ENCODE assay signal across 11 cellular contexts in genomic region chr5:140608730-140609520, GRCh38. TPM values are rescaled to one million over a fixed set of nuclear protein-coding genes. Genes with fewer than 3 reads are reported as not detected.
A peak's percentile ranks its signal among the peaks of the same experiment; 100 is the strongest.
DNase-seq lines count a peak whose midpoint lies in the region; ATAC-seq and TF ChIP-seq lines count a peak whose summit lies in the region.
"Had no signal": no experiment of that assay in that cellular context is flagged by ENCODE, and none has a peak within 500 bp of the region (broad histone marks: within the 10 kb centered on the region; RNA-seq: fewer than 3 reads in every experiment).

No MANE protein-coding gene starts in this region.

- H3K36me3 ChIP-seq in GM23248 (ENCODE audit: low read depth) (no peaks in the 10 kb centered on the region), SJCRH30 (no peaks in the 10 kb centered on the region), heart left ventricle (no peaks in the 10 kb centered on the region), gastrocnemius medialis (no peaks in the 10 kb centered on the region)

- DNase-seq in GM23248 (peak; percentile 71), SJCRH30 (peak; percentile 24 to 33), heart left ventricle (peak; percentile 34 to 65 (median 54)), gastrocnemius medialis (peak; percentile 21 to 33), inferior parietal cortex (ENCODE audit: extremely low spot score) (no peak), retina (no peak)
- DNase-seq in activated CD4-positive, alpha-beta memory T cell treated with anti-CD3 and anti-CD28 coated beads for 36 hours, result no peak
- DNase-seq: COR-L47, immature natural killer cell, NCI-H1436 treated with DMSO at 0.1 percent for 48 hours had no signal

- CTCF ChIA-PET in activated CD4-positive, alpha-beta memory T cell treated with anti-CD3 and anti-CD28 coated beads for 36 hours (lab: Charles Lee), result interaction anchor here (0.6 to 0.7 kb wide), 2 partner anchors 93 to 131 kb away, joined by 3 to 4 read pairs; no protein-coding TSS in a partner anchor

- no peak for TF ChIP-seq POLR2A in heart left ventricle (IDR thresholded peaks at IDR 0.05)
- peak in 1 of 2 donors; percentile 19 for TF ChIP-seq POLR2A in gastrocnemius medialis (IDR thresholded peaks at IDR 0.05)

- intact Hi-C loops in heart left ventricle (cut with DNase I), result no loop called here
- intact Hi-C loops in gastrocnemius medialis (cut with DNase I; ENCODE audit: low total_unique reads), result no loop called here
- intact Hi-C loops in activated CD4-positive, alpha-beta memory T cell treated with anti-CD3 and anti-CD28 coated beads for 36 hours (cut with micrococcal nuclease), result no loop called here

- no peaks in the 10 kb centered on the region for H3K9me3 ChIP-seq in GM23248 (ENCODE audit: low read depth)
- H3K9me3 ChIP-seq in SJCRH30 (replicated peaks), result peaks cover 12% of the 10 kb centered on the region
- peaks cover 0 to 8% (median 0%) of the 10 kb centered on the region in 12 donors for H3K9me3 ChIP-seq in heart left ventricle
- no peaks in the 10 kb centered on the region for H3K9me3 ChIP-seq in gastrocnemius medialis

- H3K27me3 Mint-ChIP-seq in activated CD4-positive, alpha-beta memory T cell treated with anti-CD3 and anti-CD28 coated beads for 36 hours, result peaks cover 6% of the 10 kb centered on the region

- H3K9ac ChIP-seq in GM23248, result no peak overlapping the region

- peaks cover 11% of the 10 kb centered on the region for H3K4me1 ChIP-seq in GM23248 (ENCODE audit: insufficient read depth)
- no peaks in the 10 kb centered on the region; the same call in 1 of the 2 replicates for H3K4me1 ChIP-seq in SJCRH30
- peaks cover 0 to 50% (median 2%) of the 10 kb centered on the region in 12 donors for H3K4me1 ChIP-seq in heart left ventricle
- no peaks in the 10 kb centered on the region for H3K4me1 ChIP-seq in gastrocnemius medialis

- ATAC-seq in heart left ventricle (peak; percentile 32 to 80 (median 65)), gastrocnemius medialis (peak in 1 of 2 donors; percentile 36), HG02973 (IDR thresholded peaks at IDR 0.05; ENCODE audit: unreplicated experiment) (no peak)

- H3K27ac ChIP-seq in GM23248 (no peak overlapping the region), SJCRH30 (no peak overlapping the region), heart left ventricle (peak overlapping the region in 6 of 12 donors; percentile 24 to 92 (median 48)), gastrocnemius medialis (peak overlapping the region in 1 of 4 donors; percentile 28)

- H3K4me3 ChIP-seq in GM23248 (no peak overlapping the region), SJCRH30 (no peak overlapping the region), heart left ventricle (no peak overlapping the region), gastrocnemius medialis (no peak overlapping the region)

- H2AFZ ChIP-seq in GM23248, result peak overlapping the region; percentile 67

- no peaks in the 10 kb centered on the region for H3K36me3 Mint-ChIP-seq in activated CD4-positive, alpha-beta memory T cell treated with anti-CD3 and anti-CD28 coated beads for 36 hours

- H3K9me2 ChIP-seq in GM23248 (ENCODE audit: insufficient read depth), result no peaks in the 10 kb centered on the region

- in situ Hi-C loops in GM23248 (cut with MboI), result no loop called here
- in situ Hi-C loops in gastrocnemius medialis (cut with MboI; ENCODE audit: low sequenced_read_pairs in 4 of 4), result no loop called here

- peak overlapping the region; percentile 7 for H3K4me2 ChIP-seq in GM23248 (ENCODE audit: unreplicated experiment)

- POLR2A ChIA-PET in activated CD4-positive, alpha-beta memory T cell treated with anti-CD3 and anti-CD28 coated beads for 36 hours (lab: Charles Lee), result no interaction called here

- H3K4me3 Mint-ChIP-seq in activated CD4-positive, alpha-beta memory T cell treated with anti-CD3 and anti-CD28 coated beads for 36 hours, result no peak overlapping the region
- H3K4me3 Mint-ChIP-seq: immature natural killer cell had no signal

- H3K9me3 Mint-ChIP-seq in activated CD4-positive, alpha-beta memory T cell treated with anti-CD3 and anti-CD28 coated beads for 36 hours, result no peaks in the 10 kb centered on the region
- H3K9me3 Mint-ChIP-seq: immature natural killer cell had no signal

- no peak overlapping the region for H3K27ac Mint-ChIP-seq in activated CD4-positive, alpha-beta memory T cell treated with anti-CD3 and anti-CD28 coated beads for 36 hours
- H3K27ac Mint-ChIP-seq: immature natural killer cell had no signal

- H3F3A ChIP-seq in GM23248 (ENCODE audit: insufficient read depth), result no peaks in the 10 kb centered on the region

- TF ChIP-seq CTCF in heart left ventricle (IDR thresholded peaks at IDR 0.05), result no peak
- no peak for TF ChIP-seq CTCF in gastrocnemius medialis (IDR thresholded peaks at IDR 0.05 in 4 of 5, conservative IDR thresholded peaks at IDR 0.05 in 1 of 5)

- no peaks in the 10 kb centered on the region for H3K79me2 ChIP-seq in GM23248 (ENCODE audit: insufficient read depth)

- no peaks in the 10 kb centered on the region for H4K20me1 ChIP-seq in GM23248 (ENCODE audit: insufficient read depth)

- 19 to 22% methylated on average over 4 of the region's 4 CpGs for WGBS in GM23248 (ENCODE audit: low coverage in 1 of 2, low lambda C conversion rate in 2 of 2, missing lambda C conversion rate in 2 of 2), 2 experiments
- WGBS in heart left ventricle, 4 donors, result 59 to 64% (median 62%) methylated on average over 4 of the region's 4 CpGs

- H3K4me1 Mint-ChIP-seq in activated CD4-positive, alpha-beta memory T cell treated with anti-CD3 and anti-CD28 coated beads for 36 hours (ENCODE audit: low read depth), result peaks cover 9% of the 10 kb centered on the region

- H3K27me3 ChIP-seq in GM23248 (replicated peaks; ENCODE audit: insufficient read depth) (no peaks in the 10 kb centered on the region), SJCRH30 (no peaks in the 10 kb centered on the region), heart left ventricle (no peaks in the 10 kb centered on the region), gastrocnemius medialis (no peaks in the 10 kb centered on the region)

RNA-seq across cellular contexts. Expression of gene CD14, which starts 24.1 kb away (rescaled TPM):
- total RNA-seq in GM23248 (2014; rRNA removed; shearing (Covaris generic)), result 1.9 and 6.1 TPM in 2 replicates
- polyA plus RNA-seq in GM23248 (2016; fragmentation: Nextera tagmentation; extraction: Ambion mirVana) (2.1 and 3.2 TPM in 2 replicates), heart left ventricle (10 to 100 TPM in 1 of 2 donors, 1 to 10 TPM in 1; 9.9 to 20.3 TPM)
- 0.18 and 0.38 TPM in 2 replicates for total RNA-seq in SJCRH30 (2014; rRNA removed; shearing (Covaris generic))
- total RNA-seq in heart left ventricle (100 to 1,000 TPM in 2 of 9 donors, 10 to 100 TPM in 7; 16.6 to 220 (median 26.7) TPM), gastrocnemius medialis (10 to 100 TPM; 12.2 to 22.9 (median 16.1) TPM)
- total RNA-seq in activated CD4-positive, alpha-beta memory T cell treated with anti-CD3 and anti-CD28 coated beads for 36 hours, result under 1 TPM; 0.39 to 0.62 TPM

RNA-seq across cellular contexts. Expression of gene TMCO6, which starts 30.3 kb away (rescaled TPM):
- 14.4 and 48.2 TPM in 2 replicates for total RNA-seq in GM23248 (2014; rRNA removed; shearing (Covaris generic))
- polyA plus RNA-seq in GM23248 (2016; fragmentation: Nextera tagmentation; extraction: Ambion mirVana) (5.4 and 5.6 TPM in 2 replicates), heart left ventricle (1 to 10 TPM; 3.9 to 8.7 TPM)
- 11.1 and 11.3 TPM in 2 replicates for total RNA-seq in SJCRH30 (2014; rRNA removed; shearing (Covaris generic))
- total RNA-seq in heart left ventricle (10 to 100 TPM in 1 of 9 donors, 1 to 10 TPM in 8; 2.2 to 11.7 (median 3.3) TPM), gastrocnemius medialis (10 to 100 TPM in 2 of 4 donors, 1 to 10 TPM in 2; 5.1 to 15.4 (median 9.5) TPM)
- 10 to 100 TPM; 33.7 to 33.8 TPM for total RNA-seq in activated CD4-positive, alpha-beta memory T cell treated with anti-CD3 and anti-CD28 coated beads for 36 hours

RNA-seq across cellular contexts. Expression of gene NDUFA2, which starts 38.5 kb away (rescaled TPM):
- 21.9 and 25.4 TPM in 2 replicates for total RNA-seq in GM23248 (2014; rRNA removed; shearing (Covaris generic))
- polyA plus RNA-seq in GM23248 (2016; fragmentation: Nextera tagmentation; extraction: Ambion mirVana) (117 and 120 TPM in 2 replicates), heart left ventricle (100 to 1,000 TPM; 205 to 550 TPM)
- 86.0 and 106 TPM in 2 replicates for total RNA-seq in SJCRH30 (2014; rRNA removed; shearing (Covaris generic))
- total RNA-seq in heart left ventricle (100 to 1,000 TPM in 8 of 9 donors, 10 to 100 TPM in 1; 84.0 to 156 (median 115) TPM), gastrocnemius medialis (100 to 1,000 TPM in 2 of 4 donors, 10 to 100 TPM in 2; 86.9 to 121 (median 102) TPM)
- 10 to 100 TPM; 63.8 to 69.4 TPM for total RNA-seq in activated CD4-positive, alpha-beta memory T cell treated with anti-CD3 and anti-CD28 coated beads for 36 hours

RNA-seq across cellular contexts. Expression of gene IK, which starts 38.7 kb away (rescaled TPM):
- total RNA-seq in GM23248 (2014; rRNA removed; shearing (Covaris generic)), result 72.0 and 72.2 TPM in 2 replicates
- polyA plus RNA-seq in GM23248 (2016; fragmentation: Nextera tagmentation; extraction: Ambion mirVana) (105 and 106 TPM in 2 replicates), heart left ventricle (10 to 100 TPM; 54.4 to 97.6 TPM)
- 94.5 and 100 TPM in 2 replicates for total RNA-seq in SJCRH30 (2014; rRNA removed; shearing (Covaris generic))
- total RNA-seq in heart left ventricle (100 to 1,000 TPM in 2 of 9 donors, 10 to 100 TPM in 7; 60.9 to 147 (median 79.0) TPM), gastrocnemius medialis (100 to 1,000 TPM in 3 of 4 donors, 10 to 100 TPM in 1; 94.5 to 169 (median 143) TPM)
- total RNA-seq in activated CD4-positive, alpha-beta memory T cell treated with anti-CD3 and anti-CD28 coated beads for 36 hours, result 100 to 1,000 TPM; 103 to 104 TPM

RNA-seq across cellular contexts. Expression of gene SLC35A4, which starts 44.3 kb away (rescaled TPM):
- total RNA-seq in GM23248 (2014; rRNA removed; shearing (Covaris generic)), result 11.8 and 19.6 TPM in 2 replicates
- polyA plus RNA-seq in GM23248 (2016; fragmentation: Nextera tagmentation; extraction: Ambion mirVana) (45.2 and 49.5 TPM in 2 replicates), heart left ventricle (100 to 1,000 TPM in 1 of 2 donors, 10 to 100 TPM in 1; 39.2 to 118 TPM)
- total RNA-seq in SJCRH30 (2014; rRNA removed; shearing (Covaris generic)), result 61.2 and 62.3 TPM in 2 replicates
- total RNA-seq in heart left ventricle (10 to 100 TPM; 55.5 to 92.1 (median 75.9) TPM), gastrocnemius medialis (100 to 1,000 TPM in 2 of 4 donors, 10 to 100 TPM in 2; 71.7 to 152 (median 114) TPM)
- 10 to 100 TPM; 68.7 to 69.7 TPM for total RNA-seq in activated CD4-positive, alpha-beta memory T cell treated with anti-CD3 and anti-CD28 coated beads for 36 hours

Comparison
In these comparisons a context has a peak if more than half of its experiments do, and no peak if none do; other contexts are left out.
1. DNase-seq: peak in GM23248 (single experiment), SJCRH30 (2 of 2), heart left ventricle (5 of 5) and gastrocnemius medialis (2 of 2); none in inferior parietal cortex (single experiment), retina (single experiment) and activated CD4-positive, alpha-beta memory T cell treated with anti-CD3 and anti-CD28 coated beads for 36 hours (single experiment).